1 cellular context compared by ENCODE assay signal in the genomic region with DNA sequence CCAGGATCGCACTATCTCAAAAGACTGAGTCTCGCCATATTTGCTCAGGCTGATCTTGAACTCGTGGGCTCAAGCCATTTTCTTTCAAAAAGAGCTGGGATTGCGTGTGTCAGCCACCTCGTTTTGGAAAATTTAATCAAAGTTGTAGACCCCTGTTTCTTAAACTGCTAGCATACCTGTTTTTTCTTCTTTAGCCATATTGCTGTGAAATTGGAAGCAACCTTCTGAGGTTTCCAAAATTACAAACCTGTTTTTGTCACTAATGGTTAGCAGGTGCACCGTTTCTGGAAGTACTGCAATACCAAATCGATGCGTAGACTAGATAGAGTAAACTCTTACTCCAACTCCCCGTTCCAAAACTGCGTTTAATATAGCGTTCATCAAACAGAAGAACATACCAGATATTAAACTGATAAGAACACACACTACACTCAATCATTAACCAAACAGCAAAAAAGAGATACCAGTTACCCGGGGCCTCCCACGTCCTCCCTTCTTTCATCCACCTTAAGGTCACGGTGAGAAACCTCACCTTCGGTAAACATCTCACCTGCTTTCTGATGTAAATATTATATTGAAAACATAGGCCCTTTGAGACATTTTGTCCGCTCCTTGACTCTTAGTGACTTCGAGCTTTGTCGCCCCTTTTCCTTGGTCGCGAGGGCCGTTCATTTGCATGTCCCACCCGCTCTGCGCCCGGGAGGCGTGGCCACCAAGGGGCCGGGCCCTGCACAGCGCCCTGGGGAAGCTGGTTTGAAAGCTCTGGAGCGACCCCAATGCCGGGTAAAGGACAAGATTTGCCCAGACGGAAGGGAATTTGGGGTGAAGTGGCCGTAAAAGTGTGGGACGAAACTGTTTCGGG.
TF ChIP-seq lines count a peak whose summit lies in the region.

A gene (minus strand): TSS at position 462 of the 862 bp plus-strand sequence.

TF ChIP-seq in HCT116, 20 proteins besides CTCF, POLR2A, EP300 and RAD21 (continued from another document):
- TF ChIP-seq, protein P1, sequence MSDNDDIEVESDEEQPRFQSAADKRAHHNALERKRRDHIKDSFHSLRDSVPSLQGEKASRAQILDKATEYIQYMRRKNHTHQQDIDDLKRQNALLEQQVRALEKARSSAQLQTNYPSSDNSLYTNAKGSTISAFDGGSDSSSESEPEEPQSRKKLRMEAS (IDR thresholded peaks at IDR 0.05): peak; percentile 85
- TF ChIP-seq CEBPB (IDR thresholded peaks at IDR 0.05; ENCODE audit: low read depth) (peak; percentile 74), SRF (IDR thresholded peaks at IDR 0.05; ENCODE audit: low read depth) (peak; percentile 83), FOSL1 (IDR thresholded peaks at IDR 0.05; ENCODE audit: low read depth) (peak; percentile 60; the same call in 1 of the 2 replicates), ZFX (IDR thresholded peaks at IDR 0.05) (no peak), JUND (IDR thresholded peaks at IDR 0.05) (peak; percentile 88)
- TF ChIP-seq, protein P2, sequence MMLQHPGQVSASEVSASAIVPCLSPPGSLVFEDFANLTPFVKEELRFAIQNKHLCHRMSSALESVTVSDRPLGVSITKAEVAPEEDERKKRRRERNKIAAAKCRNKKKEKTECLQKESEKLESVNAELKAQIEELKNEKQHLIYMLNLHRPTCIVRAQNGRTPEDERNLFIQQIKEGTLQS (IDR thresholded peaks at IDR 0.05): no peak; the same call in 1 of the 2 replicates
